Comparison of ENCODE assay signal across 19 cellular contexts in the genomic region with DNA sequence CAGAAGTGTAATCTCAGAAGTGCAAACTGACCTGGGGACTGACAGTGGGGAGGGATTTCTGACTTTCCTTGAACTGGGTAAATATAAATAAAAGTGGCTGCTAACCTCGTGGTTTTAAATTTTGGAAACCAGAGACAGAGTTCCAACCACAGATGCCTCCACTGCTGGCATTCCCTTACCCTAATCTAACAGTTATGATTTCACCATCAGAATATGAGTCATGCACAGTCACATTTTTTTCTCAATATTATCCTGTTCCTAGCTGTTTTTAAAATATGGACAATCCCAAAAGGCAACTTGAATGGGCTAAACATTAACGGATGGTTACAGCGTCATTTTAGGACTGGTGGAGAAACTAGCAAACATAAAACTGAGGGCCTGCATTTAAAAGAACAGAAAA.
DNase-seq lines count a peak whose midpoint lies in the region; ATAC-seq, FAIRE-seq and TF ChIP-seq lines count a peak whose summit lies in the region.
"Had no signal": no experiment of that assay in that cellular context is flagged by ENCODE, and none has a peak within 500 bp of the region (broad histone marks: within the 10 kb centered on the region; RNA-seq: fewer than 3 reads in every experiment).

No MANE protein-coding gene starts in this region.

- H2AFZ ChIP-seq in smooth muscle cell (ENCODE audit: low read depth), result no peak overlapping the region
- H2AFZ ChIP-seq: parathyroid adenoma had no signal

- ATAC-seq in RWPE2 (ENCODE audit: low read depth) (peak; percentile 81), HG03460 (IDR thresholded peaks at IDR 0.05; ENCODE audit: unreplicated experiment) (no peak)
- ATAC-seq: stimulated activated effector memory CD8-positive, alpha-beta T cell treated with anti-CD3 and anti-CD28 coated beads, Interleukin-12 subunit alpha, Interleukin-12 subunit beta, amount 100 ng/mL, for 72 hours had no signal

- WGBS in smooth muscle cell (ENCODE audit: low lambda C conversion rate), result 44% methylated on average over 3 of the region's 3 CpGs

- no peaks in the 10 kb centered on the region for H3K9me3 Mint-ChIP-seq in mesothelial cell of epicardium
- H3K9me3 Mint-ChIP-seq: activated naive CD8-positive, alpha-beta T cell treated with anti-CD3 and anti-CD28 coated beads for 36 hours; central memory CD8-positive, alpha-beta T cell; stimulated activated effector memory CD8-positive, alpha-beta T cell treated with anti-CD3 and anti-CD28 coated beads, Interleukin-12 subunit alpha, Interleukin-12 subunit beta, amount 100 ng/mL, for 72 hours had no signal

- H3K9me3 ChIP-seq in RWPE2 (ENCODE audit: severe bottlenecking), result no peaks in the 10 kb centered on the region
- no peaks in the 10 kb centered on the region for H3K9me3 ChIP-seq in smooth muscle cell (replicated peaks; ENCODE audit: low read depth)
- H3K9me3 ChIP-seq: tibial nerve had no signal

- no peaks in the 10 kb centered on the region for H3K4me1 ChIP-seq in RWPE2 (ENCODE audit: insufficient read depth, poor library complexity, severe bottlenecking)
- H3K4me1 ChIP-seq in smooth muscle cell (ENCODE audit: low read depth), result no peaks in the 10 kb centered on the region
- H3K4me1 ChIP-seq: parathyroid adenoma, tibial nerve had no signal

- H4K20me1 ChIP-seq in smooth muscle cell (ENCODE audit: low read depth), result peaks cover 34% of the 10 kb centered on the region

- no peak overlapping the region for H3K27ac Mint-ChIP-seq in mesothelial cell of epicardium
- H3K27ac Mint-ChIP-seq: activated naive CD8-positive, alpha-beta T cell treated with anti-CD3 and anti-CD28 coated beads for 36 hours; stimulated activated effector memory CD8-positive, alpha-beta T cell treated with anti-CD3 and anti-CD28 coated beads, Interleukin-12 subunit alpha, Interleukin-12 subunit beta, amount 100 ng/mL, for 72 hours had no signal

- FAIRE-seq in HTR-8/SVneo (lab: Jason Lieb, UNC), result no peak
- FAIRE-seq: small intestine had no signal

- H3K27me3 Mint-ChIP-seq in mesothelial cell of epicardium (ENCODE audit: low read depth), result no peaks in the 10 kb centered on the region

- H3K79me2 ChIP-seq in smooth muscle cell (ENCODE audit: low read depth), result peaks cover 7% of the 10 kb centered on the region
- H3K79me2 ChIP-seq: parathyroid adenoma had no signal

- H3K4me3 Mint-ChIP-seq in mesothelial cell of epicardium, result no peak overlapping the region
- H3K4me3 Mint-ChIP-seq: activated naive CD8-positive, alpha-beta T cell treated with anti-CD3 and anti-CD28 coated beads for 36 hours; central memory CD8-positive, alpha-beta T cell; stimulated activated effector memory CD8-positive, alpha-beta T cell treated with anti-CD3 and anti-CD28 coated beads, Interleukin-12 subunit alpha, Interleukin-12 subunit beta, amount 100 ng/mL, for 72 hours had no signal

- peaks cover 3% of the 10 kb centered on the region for H3F3A ChIP-seq in smooth muscle cell (ENCODE audit: low read depth)

- DNase-seq in HTR-8/SVneo (ENCODE audit: insufficient read length, low spot score) (peak; percentile 39), RWPE2 (ENCODE audit: low spot score) (no peak), fibroblast of villous mesenchyme (ENCODE audit: low read depth) (peak; percentile 75), smooth muscle cell (lab: John Stamatoyannopoulos, UW; ENCODE audit: unreplicated experiment) (no peak), mesothelial cell of epicardium (ENCODE audit: low spot score in 2 of 2, unreplicated experiment in 2 of 2) (no peak), GOT3 (lab: John Stamatoyannopoulos, UW) (no peak)
- DNase-seq: activated naive CD8-positive, alpha-beta T cell treated with anti-CD3 and anti-CD28 coated beads for 36 hours; DMS153; left cardiac atrium; MM.1S; SIG-M5; small intestine; T-helper 9 cell had no signal

- H3K9ac ChIP-seq in smooth muscle cell (ENCODE audit: low read depth), result no peak overlapping the region
- H3K9ac ChIP-seq: parathyroid adenoma had no signal

- H3K4me3 ChIP-seq in RWPE2 (ENCODE audit: severe bottlenecking), result no peak overlapping the region
- H3K4me3 ChIP-seq in fibroblast of villous mesenchyme (ENCODE audit: low read depth, low read length), result no peak overlapping the region
- no peak overlapping the region for H3K4me3 ChIP-seq in smooth muscle cell
- H3K4me3 ChIP-seq: tibial nerve had no signal

- TF ChIP-seq CTCF in RWPE2 (IDR thresholded peaks at IDR 0.05; ENCODE audit: poor library complexity, severe bottlenecking), result no peak
- no peak for TF ChIP-seq CTCF in fibroblast of villous mesenchyme (IDR thresholded peaks at IDR 0.05; ENCODE audit: insufficient read depth, low read depth, low read length)
- TF ChIP-seq CTCF in smooth muscle cell (IDR thresholded peaks at IDR 0.05; ENCODE audit: borderline replicate concordance, insufficient read depth, poor library complexity, severe bottlenecking), result no peak
- TF ChIP-seq CTCF in mesothelial cell of epicardium (IDR thresholded peaks at IDR 0.05; ENCODE audit: unreplicated experiment), result no peak

- H3K27me3 ChIP-seq in RWPE2 (ENCODE audit: insufficient read depth, poor library complexity, severe bottlenecking) (no peaks in the 10 kb centered on the region), smooth muscle cell (ENCODE audit: low read depth) (no peaks in the 10 kb centered on the region)
- H3K27me3 ChIP-seq: tibial nerve had no signal

- H3K36me3 ChIP-seq in RWPE2 (ENCODE audit: low read depth), result peaks cover 18% of the 10 kb centered on the region; the same call in 1 of the 2 replicates
- peaks cover 9% of the 10 kb centered on the region for H3K36me3 ChIP-seq in smooth muscle cell (ENCODE audit: low read depth)

- H3K27ac ChIP-seq in RWPE2 (ENCODE audit: poor library complexity, severe bottlenecking), result no peak overlapping the region
- H3K27ac ChIP-seq in smooth muscle cell (ENCODE audit: low read depth), result peak overlapping the region; percentile 38
- H3K27ac ChIP-seq: C4-2B, parathyroid adenoma, tibial nerve had no signal

- H3K36me3 Mint-ChIP-seq in mesothelial cell of epicardium, result peaks cover 55% of the 10 kb centered on the region
- H3K36me3 Mint-ChIP-seq: activated naive CD8-positive, alpha-beta T cell treated with anti-CD3 and anti-CD28 coated beads for 36 hours; stimulated activated effector memory CD8-positive, alpha-beta T cell treated with anti-CD3 and anti-CD28 coated beads, Interleukin-12 subunit alpha, Interleukin-12 subunit beta, amount 100 ng/mL, for 72 hours had no signal

- H3K4me1 Mint-ChIP-seq in mesothelial cell of epicardium, result no peaks in the 10 kb centered on the region
- H3K4me1 Mint-ChIP-seq: activated naive CD8-positive, alpha-beta T cell treated with anti-CD3 and anti-CD28 coated beads for 36 hours; central memory CD8-positive, alpha-beta T cell; stimulated activated effector memory CD8-positive, alpha-beta T cell treated with anti-CD3 and anti-CD28 coated beads, Interleukin-12 subunit alpha, Interleukin-12 subunit beta, amount 100 ng/mL, for 72 hours had no signal

- peak overlapping the region; percentile 28 for H3K4me2 ChIP-seq in smooth muscle cell

Comparison
In these comparisons a context has a peak if more than half of its experiments do, and no peak if none do; other contexts are left out.
1. DNase-seq: peak in HTR-8/SVneo (single experiment) and fibroblast of villous mesenchyme (single experiment); none in RWPE2 (single experiment), smooth muscle cell (single experiment), mesothelial cell of epicardium (0 of 2) and GOT3 (single experiment).